Comparison of ENCODE assay signal across 20 cellular contexts in the genomic region with DNA sequence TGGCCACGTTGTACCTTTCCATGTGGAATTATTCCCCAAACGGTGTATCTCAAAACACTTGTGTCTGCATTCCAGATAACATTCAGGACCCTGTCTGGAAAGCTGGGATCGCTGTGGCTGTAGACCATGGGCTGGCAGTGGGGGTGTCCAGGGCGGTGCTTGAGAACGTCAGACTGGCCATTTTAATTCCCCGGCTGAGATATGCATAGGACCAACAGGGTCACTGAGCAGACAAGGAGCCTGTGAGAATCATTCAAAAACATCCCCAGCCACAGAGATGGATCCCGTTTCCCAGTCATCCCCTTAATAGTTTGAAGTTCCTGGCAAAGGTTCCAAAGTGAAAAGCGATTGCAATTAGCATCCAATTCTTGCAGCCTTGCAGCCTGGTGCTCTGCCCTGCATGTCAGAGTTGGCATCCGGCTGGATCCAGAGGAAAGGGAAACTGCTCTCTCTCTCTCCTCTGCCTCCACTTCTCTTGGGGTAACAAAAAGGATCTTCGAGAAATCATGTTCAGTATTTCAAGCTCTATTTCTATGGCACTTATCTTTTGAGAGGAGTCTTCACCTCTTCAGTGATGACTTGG. TPM values are rescaled to one million over a fixed set of nuclear protein-coding genes. Genes with fewer than 3 reads are reported as not detected.
A peak's percentile ranks its signal among the peaks of the same experiment; 100 is the strongest.
DNase-seq lines count a peak whose midpoint lies in the region; ATAC-seq lines count a peak whose summit lies in the region.
"Had no signal": no experiment of that assay in that cellular context is flagged by ENCODE, and none has a peak within 500 bp of the region (broad histone marks: within the 10 kb centered on the region; RNA-seq: fewer than 3 reads in every experiment).

No MANE protein-coding gene starts in this region.

- DNase-seq in M059J (ENCODE audit: low read depth) = peak; percentile 20
- DNase-seq in astrocyte of the hippocampus (ENCODE audit: low read depth, low spot score) = peak; percentile 47
- peak; percentile 48 for DNase-seq in fibroblast of peridontal ligament (ENCODE audit: extremely low read depth)
- DNase-seq in putamen (ENCODE audit: low spot score) = peak; percentile 34
- DNase-seq in KBM-7 = no peak
- DNase-seq in activated T-cell treated with anti-CD3 and anti-CD28 coated beads, Interleukin-2, amount 50 U/mL, for 72 hours = no peak
- no peak for DNase-seq in activated T-cell treated with anti-CD3 and anti-CD28 coated beads, Interleukin-2, amount 50 U/mL, for 48 hours
- DNase-seq: activated CD4-positive, alpha-beta T cell treated with anti-CD3 and anti-CD28 coated beads for 4 hours; activated CD8-positive, alpha-beta memory T cell treated with anti-CD3 and anti-CD28 coated beads for 24 hours; activated T-cell treated with anti-CD3 and anti-CD28 coated beads, Interleukin-2, amount 50 U/mL, for 1 hour; foreskin melanocyte; MV-4-11; NCI-H1694; NCI-H2171 treated with DMSO at 0.1 percent for 48 hours; NCI-H526; right lobe of liver had no signal

- H3K36me3 Mint-ChIP-seq in activated T-cell treated with anti-CD3 and anti-CD28 coated beads, Interleukin-2, amount 50 U/mL, for 72 hours (ENCODE audit: insufficient read depth in 2 of 2) = no peaks in the 10 kb centered on the region

- H3K4me1 Mint-ChIP-seq in activated T-cell treated with anti-CD3 and anti-CD28 coated beads, Interleukin-2, amount 50 U/mL, for 72 hours (ENCODE audit: low read depth) = no peaks in the 10 kb centered on the region

- H3K4me3 Mint-ChIP-seq in activated T-cell treated with anti-CD3 and anti-CD28 coated beads, Interleukin-2, amount 50 U/mL, for 72 hours = no peak overlapping the region
- H3K4me3 Mint-ChIP-seq: dendritic cell treated with granulocyte-macrophage colony-stimulating factor and Interleukin-4, amounts not matched to agents 40 ng/mL and 50 ng/mL, for 4 days; natural killer cell treated with Interleukin-12 subunit alpha and Interleukin-12 subunit beta and Interleukin-15 and Interleukin-18, amount 100 ng/mL, for 72 hours; stimulated activated naive CD8-positive, alpha-beta T cell treated with anti-CD3 and anti-CD28 coated beads, Interleukin-15, Interleukin-2, amounts not matched to agents 100 ng/mL and 50 ng/mL, for 24 hours had no signal

- no peaks in the 10 kb centered on the region for H3K9me3 Mint-ChIP-seq in activated T-cell treated with anti-CD3 and anti-CD28 coated beads, Interleukin-2, amount 50 U/mL, for 72 hours
- H3K9me3 Mint-ChIP-seq: dendritic cell treated with granulocyte-macrophage colony-stimulating factor and Interleukin-4, amounts not matched to agents 40 ng/mL and 50 ng/mL, for 4 days; natural killer cell treated with Interleukin-12 subunit alpha and Interleukin-12 subunit beta and Interleukin-15 and Interleukin-18, amount 100 ng/mL, for 72 hours; stimulated activated naive CD8-positive, alpha-beta T cell treated with anti-CD3 and anti-CD28 coated beads, Interleukin-15, Interleukin-2, amounts not matched to agents 100 ng/mL and 50 ng/mL, for 24 hours had no signal

- ATAC-seq in GM19467 (IDR thresholded peaks at IDR 0.05; ENCODE audit: unreplicated experiment) = no peak
- no peak for ATAC-seq in activated T-cell treated with anti-CD3 and anti-CD28 coated beads, Interleukin-2, amount 50 U/mL, for 72 hours (replicated peaks in 1 of 2)
- ATAC-seq: right lobe of liver had no signal

- H3K27me3 Mint-ChIP-seq in activated T-cell treated with anti-CD3 and anti-CD28 coated beads, Interleukin-2, amount 50 U/mL, for 72 hours (ENCODE audit: low read depth) = no peaks in the 10 kb centered on the region
- H3K27me3 Mint-ChIP-seq: dendritic cell treated with granulocyte-macrophage colony-stimulating factor and Interleukin-4, amounts not matched to agents 40 ng/mL and 50 ng/mL, for 4 days; natural killer cell treated with Interleukin-12 subunit alpha and Interleukin-12 subunit beta and Interleukin-15 and Interleukin-18, amount 100 ng/mL, for 72 hours; stimulated activated naive CD8-positive, alpha-beta T cell treated with anti-CD3 and anti-CD28 coated beads, Interleukin-15, Interleukin-2, amounts not matched to agents 100 ng/mL and 50 ng/mL, for 24 hours had no signal

- no peak overlapping the region for H3K27ac Mint-ChIP-seq in activated T-cell treated with anti-CD3 and anti-CD28 coated beads, Interleukin-2, amount 50 U/mL, for 72 hours
- H3K27ac Mint-ChIP-seq: dendritic cell treated with granulocyte-macrophage colony-stimulating factor and Interleukin-4, amounts not matched to agents 40 ng/mL and 50 ng/mL, for 4 days; natural killer cell treated with Interleukin-12 subunit alpha and Interleukin-12 subunit beta and Interleukin-15 and Interleukin-18, amount 100 ng/mL, for 72 hours; stimulated activated naive CD8-positive, alpha-beta T cell treated with anti-CD3 and anti-CD28 coated beads, Interleukin-15, Interleukin-2, amounts not matched to agents 100 ng/mL and 50 ng/mL, for 24 hours had no signal

- in situ Hi-C loops in KBM-7 (cut with MboI; ENCODE audit: low pct_unique_long_range_greater_than_20kb, low sequenced_read_pairs) = no loop called here

RNA-seq across cellular contexts. Expression of gene IFT88, which starts 41.6 kb away (rescaled TPM):
- 6.0 TPM in 2 replicates for total RNA-seq in M059J (2014; rRNA removed; shearing (Covaris generic))
- 1 to 10 TPM; 5.0 to 5.5 TPM for total RNA-seq in activated T-cell treated with anti-CD3 and anti-CD28 coated beads, Interleukin-2, amount 50 U/mL, for 72 hours

Comparison
In these comparisons a context has a peak if more than half of its experiments do, and no peak if none do; other contexts are left out.
1. DNase-seq: peak in M059J (single experiment), astrocyte of the hippocampus (single experiment), fibroblast of peridontal ligament (single experiment) and putamen (single experiment); none in KBM-7 (single experiment), activated T-cell treated with anti-CD3 and anti-CD28 coated beads, Interleukin-2, amount 50 U/mL, for 72 hours (0 of 2) and activated T-cell treated with anti-CD3 and anti-CD28 coated beads, Interleukin-2, amount 50 U/mL, for 48 hours (0 of 2).